In genomic region chr1:116374340-116375164, GRCh38 we compare ENCODE assay signal across 8 cellular contexts. TPM values are rescaled to one million over a fixed set of nuclear protein-coding genes. Genes with fewer than 3 reads are reported as not detected.
DNase-seq lines count a peak whose midpoint lies in the region; ATAC-seq and TF ChIP-seq lines count a peak whose summit lies in the region.

No MANE protein-coding gene starts in this region.

- peak overlapping the region; percentile 87 for H3K4me2 ChIP-seq in skeletal muscle satellite cell (ENCODE audit: low read length)

- H3K36me3 Mint-ChIP-seq in activated naive CD4-positive, alpha-beta T cell treated with anti-CD3 and anti-CD28 coated beads, Interleukin-2, amount 50 U/mL, for 24 hours, result peaks cover 13% of the 10 kb centered on the region

- TF ChIP-seq CTCF in AG04450 (IDR thresholded peaks at IDR 0.05; ENCODE audit: low read depth, low read length), result no peak
- TF ChIP-seq CTCF in right atrium auricular region (IDR thresholded peaks at IDR 0.05), result no peak

- H3K9me3 Mint-ChIP-seq in activated naive CD4-positive, alpha-beta T cell treated with anti-CD3 and anti-CD28 coated beads, Interleukin-2, amount 50 U/mL, for 24 hours, result no peaks in the 10 kb centered on the region

- H3K4me1 Mint-ChIP-seq in activated naive CD4-positive, alpha-beta T cell treated with anti-CD3 and anti-CD28 coated beads, Interleukin-2, amount 50 U/mL, for 24 hours, result peaks cover 41% of the 10 kb centered on the region

- peaks cover 13% of the 10 kb centered on the region for H3K27me3 ChIP-seq in AG04450 (ENCODE audit: control insufficient read depth, insufficient read depth, low read length)
- H3K27me3 ChIP-seq in HUES6 (ENCODE audit: control insufficient read depth, insufficient read depth, low read length), result peaks cover 14% of the 10 kb centered on the region
- H3K27me3 ChIP-seq in right atrium auricular region, result no peaks in the 10 kb centered on the region
- peaks cover 18% of the 10 kb centered on the region for H3K27me3 ChIP-seq in skeletal muscle satellite cell (ENCODE audit: control insufficient read depth, insufficient read depth, low read length)

- CTCF ChIA-PET in AG04450 (lab: Charles Lee), result interaction anchor here (2.3 kb wide), 1 partner anchor 111 kb away, joined by 9 read pairs; no protein-coding TSS in a partner anchor

- H3K27ac ChIP-seq in AG04450 (ENCODE audit: low read depth, low read length), result peak overlapping the region; percentile 34
- no peak overlapping the region for H3K27ac ChIP-seq in HUES6 (ENCODE audit: low read depth, low read length)
- peak overlapping the region; percentile 90 to 98 for H3K27ac ChIP-seq in right atrium auricular region

- DNase-seq in AG04450 (ENCODE audit: low read depth, low spot score), result no peak
- DNase-seq in right atrium auricular region (ENCODE audit: low spot score), result no peak
- DNase-seq in amniotic stem cell (lab: John Stamatoyannopoulos, UW), result no peak
- no peak for DNase-seq in mesenteric fat pad (ENCODE audit: low spot score)

- H3K27me3 Mint-ChIP-seq in activated naive CD4-positive, alpha-beta T cell treated with anti-CD3 and anti-CD28 coated beads, Interleukin-2, amount 50 U/mL, for 24 hours, result no peaks in the 10 kb centered on the region

- ATAC-seq in GM21367 (IDR thresholded peaks at IDR 0.05; ENCODE audit: unreplicated experiment), result no peak

- H3K36me3 ChIP-seq in HUES6 (ENCODE audit: control insufficient read depth, insufficient read depth, low read length) (no peaks in the 10 kb centered on the region), right atrium auricular region (no peaks in the 10 kb centered on the region), skeletal muscle satellite cell (ENCODE audit: insufficient read depth, low read length) (no peaks in the 10 kb centered on the region)

- H3K9ac ChIP-seq in HUES6 (ENCODE audit: low read length) (peak overlapping the region; percentile 88), skeletal muscle satellite cell (ENCODE audit: low read depth, low read length) (peak overlapping the region; percentile 84)

- POLR2A ChIA-PET in AG04450 (lab: Yijun Ruan, JAX), result no interaction called here

- H3K4me3 ChIP-seq in AG04450 (ENCODE audit: low read depth, low read length) (peak overlapping the region; percentile 80), HUES6 (ENCODE audit: low read depth, low read length) (peak overlapping the region; percentile 96), right atrium auricular region (peak overlapping the region; percentile 90), skeletal muscle satellite cell (ENCODE audit: low read length) (peak overlapping the region; percentile 84)

- H3K9me3 ChIP-seq in AG04450 (ENCODE audit: control insufficient read depth, insufficient read depth, low read length), result peaks cover 3% of the 10 kb centered on the region; the same call in 1 of the 2 replicates
- H3K9me3 ChIP-seq in HUES6 (ENCODE audit: control insufficient read depth, insufficient read depth, low read depth, low read length), result no peaks in the 10 kb centered on the region
- no peaks in the 10 kb centered on the region for H3K9me3 ChIP-seq in right atrium auricular region
- no peaks in the 10 kb centered on the region for H3K9me3 ChIP-seq in skeletal muscle satellite cell (replicated peaks; ENCODE audit: low read length)

- H3K4me1 ChIP-seq in HUES6 (ENCODE audit: control insufficient read depth, insufficient read depth, low read length), result peaks cover 55% of the 10 kb centered on the region
- H3K4me1 ChIP-seq in right atrium auricular region, result peaks cover 0 to 65% of the 10 kb centered on the region in 2 donors
- H3K4me1 ChIP-seq in skeletal muscle satellite cell (ENCODE audit: control insufficient read depth, insufficient read depth, low read length), result peaks cover 49% of the 10 kb centered on the region

- peak overlapping the region; percentile 93 for H3K27ac Mint-ChIP-seq in activated naive CD4-positive, alpha-beta T cell treated with anti-CD3 and anti-CD28 coated beads, Interleukin-2, amount 50 U/mL, for 24 hours

- H3K4me3 Mint-ChIP-seq in activated naive CD4-positive, alpha-beta T cell treated with anti-CD3 and anti-CD28 coated beads, Interleukin-2, amount 50 U/mL, for 24 hours, result peak overlapping the region; percentile 98

RNA-seq across cellular contexts. Expression of gene ATP1A1, which starts 1.5 kb away (rescaled TPM):
- polyA plus RNA-seq in AG04450 (2011; rRNA removed), result 189 and 194 TPM in 2 replicates
- 238 and 263 TPM in 2 replicates for polyA minus RNA-seq in AG04450 (2011; rRNA and poly(A)+ RNA removed)
- 100 to 1,000 TPM; 148 to 256 TPM for total RNA-seq in right atrium auricular region
- total RNA-seq in skeletal muscle satellite cell (2012; rRNA removed), result 88.2 and 88.7 TPM in 2 replicates
- 192 TPM for total RNA-seq in mesenteric fat pad
